1 cellular context compared by ENCODE assay signal in genomic region chr19:10106100-10106936, GRCh38.
TF ChIP-seq lines count a peak whose summit lies in the region.

Gene PPAN (plus strand): TSS chr19:10106362. CDS start chr19:10106395, 33 bp downstream.

TF ChIP-seq in GM12878, 131 proteins besides CTCF, POLR2A, EP300 and RAD21 (continued from another document and continues in another):
- TF ChIP-seq ZBTB40 (IDR thresholded peaks at IDR 0.05; ENCODE audit: borderline replicate concordance): peak; percentile 95
- no peak for TF ChIP-seq RELA (IDR thresholded peaks at IDR 0.05; ENCODE audit: borderline replicate concordance, partially characterized antibody)
- peak; percentile 100 for TF ChIP-seq MAX (IDR thresholded peaks at IDR 0.05; ENCODE audit: low read depth, low read length)
- TF ChIP-seq MEF2A (IDR thresholded peaks at IDR 0.05; ENCODE audit: insufficient read depth, low read depth, low read length): no peak
- TF ChIP-seq BCL3 (IDR thresholded peaks at IDR 0.05; ENCODE audit: borderline replicate concordance, insufficient read depth, low read depth, low read length, poor library complexity, severe bottlenecking): no peak
- TF ChIP-seq LARP7 (IDR thresholded peaks at IDR 0.05): peak; percentile 34
- peak; percentile 77; the same call in 1 of the 2 replicates for TF ChIP-seq TBL1XR1 (IDR thresholded peaks at IDR 0.05; ENCODE audit: low read depth, low read length)
- TF ChIP-seq YY1 (IDR thresholded peaks at IDR 0.05; ENCODE audit: low read depth, low read length): peak; percentile 34
- TF ChIP-seq PRDM15 (CRISPR knock-in tag; IDR thresholded peaks at IDR 0.05): no peak
- TF ChIP-seq PAX5 (IDR thresholded peaks at IDR 0.05; ENCODE audit: borderline replicate concordance, low read depth, low read length): no peak
- TF ChIP-seq TCF7 (IDR thresholded peaks at IDR 0.05; ENCODE audit: borderline replicate concordance): no peak
- TF ChIP-seq CREM (IDR thresholded peaks at IDR 0.05; ENCODE audit: low read depth): peak; percentile 96
- TF ChIP-seq ATF3 (IDR thresholded peaks at IDR 0.05; ENCODE audit: borderline replicate concordance, extremely low read depth, low read depth, low read length): peak; percentile 63; the same call in 1 of the 2 replicates
- TF ChIP-seq E2F4 (IDR thresholded peaks at IDR 0.05; ENCODE audit: low read depth, low read length): 0 out of 2 replicates have a peak, but pooled peaks have one; percentile 42
- no peak; the same call in 1 of the 2 replicates for TF ChIP-seq CHD1 (IDR thresholded peaks at IDR 0.05; ENCODE audit: low read depth, low read length)
- TF ChIP-seq GATAD2B (conservative IDR thresholded peaks at IDR 0.05; ENCODE audit: low read depth): 0 out of 2 replicates have a peak, but pooled peaks have one; percentile 10
- TF ChIP-seq JUND (IDR thresholded peaks at IDR 0.05; ENCODE audit: low read depth, low read length): no peak
- TF ChIP-seq TARDBP (IDR thresholded peaks at IDR 0.05; ENCODE audit: borderline replicate concordance): no peak; the same call in 1 of the 2 replicates
- peak; percentile 46; the same call in 1 of the 2 replicates for TF ChIP-seq TCF3 (IDR thresholded peaks at IDR 0.05; ENCODE audit: borderline replicate concordance, insufficient read depth, low read depth, low read length)
- TF ChIP-seq SIX5 (IDR thresholded peaks at IDR 0.05; ENCODE audit: low read depth, low read length, severe bottlenecking): peak; percentile 46
- TF ChIP-seq STAT3 (IDR thresholded peaks at IDR 0.05; ENCODE audit: low read depth, low read length): no peak
- TF ChIP-seq EZH2 (IDR thresholded peaks at IDR 0.05; ENCODE audit: borderline replicate concordance, control insufficient read depth, low read depth, low read length): no peak
- peak; percentile 20 to 79; a peak in 1 of 4 replicates for TF ChIP-seq SRF (IDR thresholded peaks at IDR 0.05; ENCODE audit: low read depth in 2 of 2, low read length in 2 of 2)
- 0 out of 2 replicates have a peak, but pooled peaks have one; percentile 15 for TF ChIP-seq DPF2 (IDR thresholded peaks at IDR 0.05)
- no peak for TF ChIP-seq HDAC6 (IDR thresholded peaks at IDR 0.05; ENCODE audit: unreplicated experiment)
- no peak for TF ChIP-seq ZSCAN29 (IDR thresholded peaks at IDR 0.05)
- 0 out of 2 replicates have a peak, but pooled peaks have one; percentile 24 for TF ChIP-seq SREBF1 (IDR thresholded peaks at IDR 0.05; ENCODE audit: low read length)
- TF ChIP-seq YBX1 (IDR thresholded peaks at IDR 0.05): no peak
- TF ChIP-seq ZBTB33 (IDR thresholded peaks at IDR 0.05): no peak
- peak in 1 of 2 experiments; percentile 74; a peak in 3 of 4 replicates for TF ChIP-seq BHLHE40 (IDR thresholded peaks at IDR 0.05; ENCODE audit: borderline replicate concordance in 1 of 2, low read depth in 2 of 2, low read length in 1 of 2)
- no peak for TF ChIP-seq USF2 (IDR thresholded peaks at IDR 0.05; ENCODE audit: borderline replicate concordance, low read depth, low read length)
- TF ChIP-seq TAF1 (IDR thresholded peaks at IDR 0.05; ENCODE audit: borderline replicate concordance, low read depth, low read length): peak; percentile 85; the same call in 1 of the 2 replicates
- TF ChIP-seq CHD4 (IDR thresholded peaks at IDR 0.05): no peak
- no peak for TF ChIP-seq SMAD1 (IDR thresholded peaks at IDR 0.05; ENCODE audit: low read depth, partially characterized antibody)
- TF ChIP-seq MEF2B (IDR thresholded peaks at IDR 0.05; ENCODE audit: partially characterized antibody, poor library complexity, severe bottlenecking): peak; percentile 85
- no peak for TF ChIP-seq ATF2 (IDR thresholded peaks at IDR 0.05; ENCODE audit: low read length)
- TF ChIP-seq IKZF1 (conservative IDR thresholded peaks at IDR 0.05): 0 out of 2 replicates have a peak, but pooled peaks have one; percentile 33
- TF ChIP-seq SUZ12 (IDR thresholded peaks at IDR 0.05; ENCODE audit: unreplicated experiment): no peak
- TF ChIP-seq NKRF (conservative IDR thresholded peaks at IDR 0.05): peak; percentile 97
